ENCODE assay signal across 10 cellular contexts in the genomic region with DNA sequence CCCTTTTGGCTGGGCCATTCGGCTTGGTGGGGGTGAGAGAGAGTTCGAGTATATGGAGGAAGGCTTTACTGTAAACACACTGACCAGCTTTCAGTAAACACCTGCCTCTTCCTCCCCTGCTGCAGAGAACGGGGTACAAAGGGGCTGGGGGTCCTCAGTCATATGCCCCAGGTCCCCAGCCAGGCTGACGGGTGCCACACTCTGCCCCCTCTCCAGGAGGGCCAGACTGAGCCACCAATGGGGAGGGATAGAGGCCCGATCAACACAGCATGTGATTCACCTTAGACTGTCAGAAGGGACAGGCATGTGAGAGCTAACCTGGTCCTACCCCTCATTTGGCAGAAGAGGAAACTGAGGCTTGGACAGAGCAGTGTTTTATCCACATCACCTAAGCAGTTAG. TPM values are rescaled to one million over a fixed set of nuclear protein-coding genes. Genes with fewer than 3 reads are reported as not detected.
DNase-seq lines count a peak whose midpoint lies in the region; ATAC-seq, FAIRE-seq and TF ChIP-seq lines count a peak whose summit lies in the region.
"Had no signal": no experiment of that assay in that cellular context is flagged by ENCODE, and none has a peak within 500 bp of the region (broad histone marks: within the 10 kb centered on the region; RNA-seq: fewer than 3 reads in every experiment).

No MANE protein-coding gene starts in this region.

- H3K4me3 ChIP-seq in Caco-2 (ENCODE audit: low read depth, low read length) (no peak overlapping the region), RWPE2 (ENCODE audit: severe bottlenecking) (no peak overlapping the region), pancreas (no peak overlapping the region)
- no peak overlapping the region for H3K4me3 ChIP-seq in effector memory CD4-positive, alpha-beta T cell (ENCODE audit: insufficient read depth, low read depth, low read length, poor library complexity, severe bottlenecking)
- H3K4me3 ChIP-seq: testis had no signal

- no TSS peak for BruUV-seq in Caco-2 (replicated peaks; lab: Mats Ljungman, UMichigan)

- TF ChIP-seq CTCF in Caco-2 (IDR thresholded peaks at IDR 0.05; ENCODE audit: insufficient read depth in 1 of 2, low read depth in 1 of 2, low read length in 1 of 2, severe bottlenecking in 1 of 2, unreplicated experiment in 1 of 2) (no peak), RWPE2 (IDR thresholded peaks at IDR 0.05; ENCODE audit: poor library complexity, severe bottlenecking) (no peak), pancreas (IDR thresholded peaks at IDR 0.05) (no peak)

- intact Hi-C loops in Caco-2 (cut with micrococcal nuclease; ENCODE audit: unreplicated experiment) = loop anchor here (2.0 kb wide), 1 partner anchor 15 kb away; the partner anchor contains the start of gene NAT9
- intact Hi-C loops in pancreas (cut with DNase I) = no loop called here

- H3K36me3 ChIP-seq in Caco-2 (ENCODE audit: control insufficient read depth, insufficient read depth, low read length) (no peaks in the 10 kb centered on the region; the same call in none of the 2 replicates), RWPE2 (ENCODE audit: low read depth) (peaks cover 16% of the 10 kb centered on the region; the same call in 1 of the 2 replicates), pancreas (peaks cover 0 to 13% (median 0%) of the 10 kb centered on the region in 3 donors)
- H3K36me3 ChIP-seq in effector memory CD4-positive, alpha-beta T cell (ENCODE audit: control insufficient read depth, insufficient read depth, low read length) = peaks cover 34% of the 10 kb centered on the region

- FAIRE-seq in pancreas (lab: Jason Lieb, UNC) (no peak), frontal cortex (lab: Jason Lieb, UNC) (no peak)

- peaks cover 35% of the 10 kb centered on the region for H3K4me1 Mint-ChIP-seq in Caco-2 (ENCODE audit: low read depth, unreplicated experiment)

- H3K9me3 ChIP-seq in Caco-2 (no peaks in the 10 kb centered on the region), RWPE2 (ENCODE audit: severe bottlenecking) (no peaks in the 10 kb centered on the region), pancreas (no peaks in the 10 kb centered on the region)
- H3K9me3 ChIP-seq in effector memory CD4-positive, alpha-beta T cell (ENCODE audit: control insufficient read depth, low read length) = no peaks in the 10 kb centered on the region
- H3K9me3 ChIP-seq: testis had no signal

- ATAC-seq in RWPE2 (ENCODE audit: low read depth) = no peak
- no peak for ATAC-seq in pancreas
- ATAC-seq in HG02571 (IDR thresholded peaks at IDR 0.05; ENCODE audit: unreplicated experiment) = no peak

- no peaks in the 10 kb centered on the region for H3K9me3 Mint-ChIP-seq in Caco-2 (ENCODE audit: unreplicated experiment)

- no peaks in the 10 kb centered on the region for H3K27me3 ChIP-seq in Caco-2 (replicated peaks; ENCODE audit: control insufficient read depth, insufficient read depth, low read length)
- no peaks in the 10 kb centered on the region for H3K27me3 ChIP-seq in RWPE2 (ENCODE audit: insufficient read depth, poor library complexity, severe bottlenecking)
- H3K27me3 ChIP-seq in effector memory CD4-positive, alpha-beta T cell (replicated peaks; ENCODE audit: control insufficient read depth, insufficient read depth, low read length, poor library complexity, severe bottlenecking) = no peaks in the 10 kb centered on the region
- no peaks in the 10 kb centered on the region for H3K27me3 ChIP-seq in pancreas
- H3K27me3 ChIP-seq: testis had no signal

- CTCF ChIA-PET in Caco-2 (lab: Charles Lee) = interaction anchor here (3.3 to 5.0 kb wide), 2 partner anchors 9 to 13 kb away, joined by 25 to 102 read pairs; partner anchors contain the start of gene NHERF1

- POLR2A ChIA-PET in Caco-2 (lab: Charles Lee) = no interaction called here

- H3K27me3 Mint-ChIP-seq in Caco-2 (ENCODE audit: insufficient read depth, unreplicated experiment) = no peaks in the 10 kb centered on the region

- H3K4me1 ChIP-seq in Caco-2 (peaks cover 94% of the 10 kb centered on the region), RWPE2 (ENCODE audit: insufficient read depth, poor library complexity, severe bottlenecking) (peaks cover 42% of the 10 kb centered on the region), pancreas (peaks cover 41 to 59% (median 49%) of the 10 kb centered on the region in 3 donors)
- peaks cover 48% of the 10 kb centered on the region for H3K4me1 ChIP-seq in effector memory CD4-positive, alpha-beta T cell (ENCODE audit: control insufficient read depth, insufficient read depth, low read length, poor library complexity, severe bottlenecking)

- no peak for DNase-seq in Caco-2
- DNase-seq in RWPE2 (ENCODE audit: low spot score) = no peak
- no peak for DNase-seq in effector memory CD4-positive, alpha-beta T cell
- peak in 1 of 6 donors; percentile 37 for DNase-seq in pancreas
- DNase-seq in frontal cortex (ENCODE audit: low spot score in 2 of 2) = no peak
- DNase-seq in medulla oblongata (ENCODE audit: extremely low spot score) = no peak
- DNase-seq: testis had no signal

- H3K27ac ChIP-seq in RWPE2 (ENCODE audit: poor library complexity, severe bottlenecking) (peak overlapping the region; percentile 76), pancreas (peak overlapping the region; percentile 40 to 82 (median 66))
- peak overlapping the region; percentile 58 for H3K27ac ChIP-seq in effector memory CD4-positive, alpha-beta T cell (ENCODE audit: insufficient read depth, low read length, poor library complexity, severe bottlenecking)

- H3K27ac Mint-ChIP-seq in Caco-2 (ENCODE audit: unreplicated experiment) = peak overlapping the region; percentile 94

- H3K36me3 Mint-ChIP-seq in Caco-2 (ENCODE audit: insufficient read depth, unreplicated experiment) = peaks cover 40% of the 10 kb centered on the region

- peak overlapping the region; percentile 16 for H3K4me3 Mint-ChIP-seq in Caco-2 (ENCODE audit: unreplicated experiment)

- WGBS in pancreas, 2 donors = 56 to 57% methylated on average over 5 of the region's 5 CpGs

RNA-seq across cellular contexts. Expression of gene NHERF1, which starts 13.0 kb away (rescaled TPM):
- 204 and 218 TPM in 2 replicates for total RNA-seq in Caco-2 (2022)
- 10 to 100 TPM; 40.1 to 78.5 (median 55.9) TPM for total RNA-seq in pancreas
- 10 to 100 TPM; 48.9 to 91.9 TPM for polyA plus RNA-seq in pancreas
- total RNA-seq in frontal cortex = 4.1 TPM

RNA-seq across cellular contexts. Expression of gene NAT9, which starts 14.7 kb away (rescaled TPM):
- total RNA-seq in Caco-2 (2022) = 84.5 and 89.5 TPM in 2 replicates
- 10 to 100 TPM; 14.4 to 27.6 (median 22.4) TPM for total RNA-seq in pancreas
- polyA plus RNA-seq in pancreas = 10 to 100 TPM; 38.3 to 38.5 TPM
- 13.9 TPM for total RNA-seq in frontal cortex

RNA-seq across cellular contexts. Expression of gene RAB37, which starts 24.4 kb away (rescaled TPM):
- total RNA-seq in Caco-2 (2022) (12.3 and 14.8 TPM in 2 replicates), pancreas (1 to 10 TPM in 3 of 6 donors, under 1 TPM in 3; 0.79 to 1.8 (median 1.2) TPM), frontal cortex (0.82 TPM)
- polyA plus RNA-seq in pancreas = 1 to 10 TPM; 1.3 to 3.1 TPM

RNA-seq across cellular contexts. Expression of gene CD300LF, which starts 48.7 kb away (rescaled TPM):
- total RNA-seq in Caco-2 (2022) = 2.2 and 2.4 TPM in 2 replicates
- total RNA-seq in pancreas = 1 to 10 TPM in 1 of 6 donors, under 1 TPM in 5; 0.19 to 4.7 (median 0.26) TPM
- polyA plus RNA-seq in pancreas = under 1 TPM; 0.28 to 0.42 TPM
- total RNA-seq in frontal cortex = 0.41 TPM
- total RNA-seq: LHCN-M2, OCI-LY7 had no signal
